8 cellular contexts compared by ENCODE assay signal in genomic region chr18:77054606-77055428, GRCh38.
DNase-seq lines count a peak whose midpoint lies in the region; ATAC-seq, FAIRE-seq and TF ChIP-seq lines count a peak whose summit lies in the region.

No MANE protein-coding gene starts in this region.

- ATAC-seq in T-helper 17 cell = peak; percentile 89

- H3K27me3 ChIP-seq in MG63 (no peaks in the 10 kb centered on the region), ascending aorta (no peaks in the 10 kb centered on the region), skeletal muscle satellite cell (ENCODE audit: control insufficient read depth, insufficient read depth, low read length) (no peaks in the 10 kb centered on the region)

- H3K27ac ChIP-seq in ascending aorta = peak overlapping the region; percentile 60 to 66

- H3K4me1 ChIP-seq in ascending aorta = peaks cover 3 to 9% of the 10 kb centered on the region in 2 donors
- H3K4me1 ChIP-seq in skeletal muscle satellite cell (ENCODE audit: control insufficient read depth, insufficient read depth, low read length) = peaks cover 48% of the 10 kb centered on the region

- POLR2A ChIA-PET in GM10248 (lab: Yijun Ruan, JAX) = interaction anchor here (0.5 kb wide), 1 partner anchor 8 kb away, joined by 3 read pairs; no protein-coding TSS in a partner anchor

- peak; percentile 89 for TF ChIP-seq CTCF in GM10248 (IDR thresholded peaks at IDR 0.05; ENCODE audit: control extremely low read depth, extremely low read depth, low read depth, missing control alignments)
- peak; percentile 42 to 61 (median 61) for TF ChIP-seq CTCF in ascending aorta (IDR thresholded peaks at IDR 0.05)

- peak overlapping the region; percentile 46 for H3K9ac ChIP-seq in skeletal muscle satellite cell (ENCODE audit: low read depth, low read length)

- DNase-seq in GM10248 (ENCODE audit: extremely low spot score) = peak; percentile 84
- DNase-seq in H54 (ENCODE audit: insufficient read length, low spot score) = peak; percentile 35
- DNase-seq in MG63 = peak; percentile 68
- peak; percentile 60 to 69 (median 64) for DNase-seq in T-helper 17 cell
- peak; percentile 69 to 87 for DNase-seq in ascending aorta (ENCODE audit: low spot score in 2 of 2)
- peak in 48 of 51 donors; percentile 19 to 92 (median 74) for DNase-seq in hypothalamus (lab: John Stamatoyannopoulos, UW)
- DNase-seq in COR-L47 (lab: John Stamatoyannopoulos, UW) = no peak

- peak overlapping the region; percentile 71 for H3K4me2 ChIP-seq in skeletal muscle satellite cell (ENCODE audit: low read length)

- H3K36me3 ChIP-seq in MG63 (no peaks in the 10 kb centered on the region), ascending aorta (no peaks in the 10 kb centered on the region), skeletal muscle satellite cell (ENCODE audit: insufficient read depth, low read length) (no peaks in the 10 kb centered on the region)

- no peaks in the 10 kb centered on the region for H3K9me3 ChIP-seq in MG63
- H3K9me3 ChIP-seq in T-helper 17 cell (ENCODE audit: control insufficient read depth, low read length, poor library complexity, severe bottlenecking) = no peaks in the 10 kb centered on the region
- H3K9me3 ChIP-seq in ascending aorta = no peaks in the 10 kb centered on the region
- no peaks in the 10 kb centered on the region for H3K9me3 ChIP-seq in skeletal muscle satellite cell (replicated peaks; ENCODE audit: low read length)

- no peak for FAIRE-seq in H54 (lab: Jason Lieb, UNC)

- intact Hi-C loops in ascending aorta (cut with DNase I) = loop anchor here (2.0 to 5.0 kb wide), 2 partner anchors 54 to 152 kb away; no protein-coding TSS in a partner anchor

- CTCF ChIA-PET in GM10248 (lab: Yijun Ruan, JAX) = interaction anchor here (0.7 to 6.7 kb wide), 21 partner anchors 8 to 252 kb away, joined by 3 to 42 read pairs (median 4); no protein-coding TSS in a partner anchor

- H3K27me3 Mint-ChIP-seq in T-helper 17 cell = no peaks in the 10 kb centered on the region

- TF ChIP-seq POLR2A in H54 (IDR thresholded peaks at IDR 0.05; ENCODE audit: low read depth, low read length) = no peak; the same call in 1 of the 2 replicates

- H3K36me3 Mint-ChIP-seq in T-helper 17 cell (ENCODE audit: low read depth) = no peaks in the 10 kb centered on the region

- H3K27ac Mint-ChIP-seq in T-helper 17 cell = peak overlapping the region; percentile 98

- H3K4me3 ChIP-seq in MG63 (no peak overlapping the region), ascending aorta (no peak overlapping the region), skeletal muscle satellite cell (ENCODE audit: low read length) (peak overlapping the region; percentile 42)

- peak overlapping the region; percentile 90 for H3K4me3 Mint-ChIP-seq in T-helper 17 cell

- peaks cover 56% of the 10 kb centered on the region for H3K4me1 Mint-ChIP-seq in T-helper 17 cell
